1 cellular context compared by ENCODE assay signal in the genomic region with DNA sequence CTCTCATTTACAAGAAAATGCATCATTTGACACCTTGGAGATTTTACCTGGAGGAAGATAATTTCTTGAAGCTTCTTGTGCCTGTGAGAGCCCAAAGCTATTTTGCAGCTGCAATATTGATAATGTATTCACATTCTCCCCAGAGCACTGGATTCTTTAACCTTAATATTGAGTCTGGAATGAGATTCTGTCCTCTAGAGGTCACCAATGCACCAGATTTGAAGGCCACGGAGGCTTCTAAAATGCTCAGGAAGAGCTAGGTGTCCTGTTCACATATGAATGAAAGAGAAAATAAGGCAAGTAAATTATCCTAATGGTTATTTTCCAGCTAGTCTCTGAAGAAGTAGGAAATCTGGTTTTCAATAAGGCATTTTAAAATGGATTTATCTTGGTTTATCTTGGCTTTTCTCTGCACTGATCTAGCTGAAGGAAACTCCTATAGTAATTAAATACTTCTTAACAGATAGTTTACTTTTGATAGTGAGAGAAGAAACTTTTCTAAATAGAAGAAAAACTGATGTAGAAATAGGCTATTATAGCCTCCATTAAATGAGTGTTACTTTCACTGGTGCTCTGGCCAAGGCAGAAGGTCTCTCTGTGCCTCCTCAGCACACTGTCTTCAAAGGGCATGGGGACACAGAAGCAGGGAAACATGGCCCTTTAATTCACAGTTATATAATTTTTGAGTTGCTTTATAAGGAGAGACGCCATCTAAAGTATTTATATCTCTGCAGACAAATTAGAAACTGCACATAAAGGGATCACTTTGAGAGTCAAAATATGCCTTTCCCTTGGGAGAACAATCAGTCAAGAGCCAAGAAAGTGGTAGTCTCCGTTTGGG.
A peak's percentile ranks its signal among the peaks of the same experiment; 100 is the strongest.
TF ChIP-seq lines count a peak whose summit lies in the region.

No MANE protein-coding gene starts in this region.

TF ChIP-seq in HepG2, 621 proteins besides CTCF, POLR2A, EP300 and RAD21 (continued from another document):
- TF ChIP-seq, protein P1, sequence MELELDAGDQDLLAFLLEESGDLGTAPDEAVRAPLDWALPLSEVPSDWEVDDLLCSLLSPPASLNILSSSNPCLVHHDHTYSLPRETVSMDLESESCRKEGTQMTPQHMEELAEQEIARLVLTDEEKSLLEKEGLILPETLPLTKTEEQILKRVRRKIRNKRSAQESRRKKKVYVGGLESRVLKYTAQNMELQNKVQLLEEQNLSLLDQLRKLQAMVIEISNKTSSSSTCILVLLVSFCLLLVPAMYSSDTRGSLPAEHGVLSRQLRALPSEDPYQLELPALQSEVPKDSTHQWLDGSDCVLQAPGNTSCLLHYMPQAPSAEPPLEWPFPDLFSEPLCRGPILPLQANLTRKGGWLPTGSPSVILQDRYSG (CRISPR knock-in tag; IDR thresholded peaks at IDR 0.05) = no peak
- TF ChIP-seq, protein P2, sequence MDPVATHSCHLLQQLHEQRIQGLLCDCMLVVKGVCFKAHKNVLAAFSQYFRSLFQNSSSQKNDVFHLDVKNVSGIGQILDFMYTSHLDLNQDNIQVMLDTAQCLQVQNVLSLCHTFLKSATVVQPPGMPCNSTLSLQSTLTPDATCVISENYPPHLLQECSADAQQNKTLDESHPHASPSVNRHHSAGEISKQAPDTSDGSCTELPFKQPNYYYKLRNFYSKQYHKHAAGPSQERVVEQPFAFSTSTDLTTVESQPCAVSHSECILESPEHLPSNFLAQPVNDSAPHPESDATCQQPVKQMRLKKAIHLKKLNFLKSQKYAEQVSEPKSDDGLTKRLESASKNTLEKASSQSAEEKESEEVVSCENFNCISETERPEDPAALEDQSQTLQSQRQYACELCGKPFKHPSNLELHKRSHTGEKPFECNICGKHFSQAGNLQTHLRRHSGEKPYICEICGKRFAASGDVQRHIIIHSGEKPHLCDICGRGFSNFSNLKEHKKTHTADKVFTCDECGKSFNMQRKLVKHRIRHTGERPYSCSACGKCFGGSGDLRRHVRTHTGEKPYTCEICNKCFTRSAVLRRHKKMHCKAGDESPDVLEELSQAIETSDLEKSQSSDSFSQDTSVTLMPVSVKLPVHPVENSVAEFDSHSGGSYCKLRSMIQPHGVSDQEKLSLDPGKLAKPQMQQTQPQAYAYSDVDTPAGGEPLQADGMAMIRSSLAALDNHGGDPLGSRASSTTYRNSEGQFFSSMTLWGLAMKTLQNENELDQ (CRISPR knock-in tag; IDR thresholded peaks at IDR 0.05; ENCODE audit: borderline replicate concordance) = no peak
- TF ChIP-seq EHMT2 (IDR thresholded peaks at IDR 0.05; ENCODE audit: borderline replicate concordance, low read depth, low read length) (no peak), ZNF781 (CRISPR knock-in tag; IDR thresholded peaks at IDR 0.05; ENCODE audit: borderline replicate concordance, not compliant biosample characterization) (no peak), BRCA1 (CRISPR knock-in tag; IDR thresholded peaks at IDR 0.05) (no peak), ZNF253 (CRISPR knock-in tag; IDR thresholded peaks at IDR 0.05; ENCODE audit: borderline replicate concordance) (no peak), STAG1 (CRISPR knock-in tag; IDR thresholded peaks at IDR 0.05) (peak; percentile 79), SMC3 (IDR thresholded peaks at IDR 0.05; ENCODE audit: low read length) (peak; percentile 48; the same call in 1 of the 2 replicates)
- TF ChIP-seq, protein P3, sequence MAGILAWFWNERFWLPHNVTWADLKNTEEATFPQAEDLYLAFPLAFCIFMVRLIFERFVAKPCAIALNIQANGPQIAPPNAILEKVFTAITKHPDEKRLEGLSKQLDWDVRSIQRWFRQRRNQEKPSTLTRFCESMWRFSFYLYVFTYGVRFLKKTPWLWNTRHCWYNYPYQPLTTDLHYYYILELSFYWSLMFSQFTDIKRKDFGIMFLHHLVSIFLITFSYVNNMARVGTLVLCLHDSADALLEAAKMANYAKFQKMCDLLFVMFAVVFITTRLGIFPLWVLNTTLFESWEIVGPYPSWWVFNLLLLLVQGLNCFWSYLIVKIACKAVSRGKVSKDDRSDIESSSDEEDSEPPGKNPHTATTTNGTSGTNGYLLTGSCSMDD (CRISPR knock-in tag; IDR thresholded peaks at IDR 0.05) = no peak
- TF ChIP-seq, protein P4, sequence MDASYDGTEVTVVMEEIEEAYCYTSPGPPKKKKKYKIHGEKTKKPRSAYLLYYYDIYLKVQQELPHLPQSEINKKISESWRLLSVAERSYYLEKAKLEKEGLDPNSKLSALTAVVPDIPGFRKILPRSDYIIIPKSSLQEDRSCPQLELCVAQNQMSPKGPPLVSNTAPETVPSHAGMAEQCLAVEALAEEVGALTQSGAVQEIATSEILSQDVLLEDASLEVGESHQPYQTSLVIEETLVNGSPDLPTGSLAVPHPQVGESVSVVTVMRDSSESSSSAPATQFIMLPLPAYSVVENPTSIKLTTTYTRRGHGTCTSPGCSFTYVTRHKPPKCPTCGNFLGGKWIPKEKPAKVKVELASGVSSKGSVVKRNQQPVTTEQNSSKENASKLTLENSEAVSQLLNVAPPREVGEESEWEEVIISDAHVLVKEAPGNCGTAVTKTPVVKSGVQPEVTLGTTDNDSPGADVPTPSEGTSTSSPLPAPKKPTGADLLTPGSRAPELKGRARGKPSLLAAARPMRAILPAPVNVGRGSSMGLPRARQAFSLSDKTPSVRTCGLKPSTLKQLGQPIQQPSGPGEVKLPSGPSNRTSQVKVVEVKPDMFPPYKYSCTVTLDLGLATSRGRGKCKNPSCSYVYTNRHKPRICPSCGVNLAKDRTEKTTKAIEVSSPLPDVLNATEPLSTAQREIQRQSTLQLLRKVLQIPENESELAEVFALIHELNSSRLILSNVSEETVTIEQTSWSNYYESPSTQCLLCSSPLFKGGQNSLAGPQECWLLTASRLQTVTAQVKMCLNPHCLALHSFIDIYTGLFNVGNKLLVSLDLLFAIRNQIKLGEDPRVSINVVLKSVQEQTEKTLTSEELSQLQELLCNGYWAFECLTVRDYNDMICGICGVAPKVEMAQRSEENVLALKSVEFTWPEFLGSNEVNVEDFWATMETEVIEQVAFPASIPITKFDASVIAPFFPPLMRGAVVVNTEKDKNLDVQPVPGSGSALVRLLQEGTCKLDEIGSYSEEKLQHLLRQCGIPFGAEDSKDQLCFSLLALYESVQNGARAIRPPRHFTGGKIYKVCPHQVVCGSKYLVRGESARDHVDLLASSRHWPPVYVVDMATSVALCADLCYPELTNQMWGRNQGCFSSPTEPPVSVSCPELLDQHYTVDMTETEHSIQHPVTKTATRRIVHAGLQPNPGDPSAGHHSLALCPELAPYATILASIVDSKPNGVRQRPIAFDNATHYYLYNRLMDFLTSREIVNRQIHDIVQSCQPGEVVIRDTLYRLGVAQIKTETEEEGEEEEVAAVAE (CRISPR knock-in tag; IDR thresholded peaks at IDR 0.05; ENCODE audit: borderline replicate concordance) = no peak
- TF ChIP-seq, protein P5, sequence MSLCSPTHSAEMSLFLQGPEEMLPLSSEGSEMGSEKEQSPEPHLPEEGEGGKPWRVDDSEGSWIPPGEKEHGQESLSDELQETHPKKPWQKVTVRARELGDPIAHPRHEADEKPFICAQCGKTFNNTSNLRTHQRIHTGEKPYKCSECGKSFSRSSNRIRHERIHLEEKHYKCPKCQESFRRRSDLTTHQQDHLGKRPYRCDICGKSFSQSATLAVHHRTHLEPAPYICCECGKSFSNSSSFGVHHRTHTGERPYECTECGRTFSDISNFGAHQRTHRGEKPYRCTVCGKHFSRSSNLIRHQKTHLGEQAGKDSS (CRISPR knock-in tag; IDR thresholded peaks at IDR 0.05; ENCODE audit: borderline replicate concordance, low read depth) = no peak
- TF ChIP-seq, protein P6, sequence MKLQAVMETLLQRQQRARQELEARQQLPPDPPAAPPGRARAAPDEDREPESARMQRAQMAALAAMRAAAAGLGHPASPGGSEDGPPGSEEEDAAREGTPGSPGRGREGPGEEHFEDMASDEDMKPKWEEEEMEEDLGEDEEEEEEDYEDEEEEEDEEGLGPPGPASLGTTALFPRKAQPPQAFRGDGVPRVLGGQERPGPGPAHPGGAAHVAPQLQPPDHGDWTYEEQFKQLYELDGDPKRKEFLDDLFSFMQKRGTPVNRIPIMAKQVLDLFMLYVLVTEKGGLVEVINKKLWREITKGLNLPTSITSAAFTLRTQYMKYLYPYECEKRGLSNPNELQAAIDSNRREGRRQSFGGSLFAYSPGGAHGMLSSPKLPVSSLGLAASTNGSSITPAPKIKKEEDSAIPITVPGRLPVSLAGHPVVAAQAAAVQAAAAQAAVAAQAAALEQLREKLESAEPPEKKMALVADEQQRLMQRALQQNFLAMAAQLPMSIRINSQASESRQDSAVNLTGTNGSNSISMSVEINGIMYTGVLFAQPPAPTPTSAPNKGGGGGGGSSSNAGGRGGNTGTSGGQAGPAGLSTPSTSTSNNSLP (IDR thresholded peaks at IDR 0.05; ENCODE audit: low read depth, low read length) = no peak
